Comparison of ENCODE assay signal across 11 cellular contexts in genomic region chr12:130878193-130879185, GRCh38. TPM values are rescaled to one million over a fixed set of nuclear protein-coding genes. Genes with fewer than 3 reads are reported as not detected.
DNase-seq lines count a peak whose midpoint lies in the region; ATAC-seq and TF ChIP-seq lines count a peak whose summit lies in the region.
"Had no signal": no experiment of that assay in that cellular context is flagged by ENCODE, and none has a peak within 500 bp of the region (broad histone marks: within the 10 kb centered on the region; RNA-seq: fewer than 3 reads in every experiment).

No MANE protein-coding gene starts in this region.

- H3K9me3 Mint-ChIP-seq in activated CD4-positive, alpha-beta memory T cell treated with anti-CD3 and anti-CD28 coated beads, Interleukin-2, amount 10 ng/mL, durations not matched to agents 7 days and 5 days: no peaks in the 10 kb centered on the region

- peaks cover 43% of the 10 kb centered on the region for H3K36me3 Mint-ChIP-seq in activated CD4-positive, alpha-beta memory T cell treated with anti-CD3 and anti-CD28 coated beads, Interleukin-2, amount 10 ng/mL, durations not matched to agents 7 days and 5 days (ENCODE audit: low read depth)

- peak overlapping the region; percentile 3 for H3K27ac Mint-ChIP-seq in activated CD4-positive, alpha-beta memory T cell treated with anti-CD3 and anti-CD28 coated beads, Interleukin-2, amount 10 ng/mL, durations not matched to agents 7 days and 5 days

- no peak overlapping the region for H3K27ac ChIP-seq in sigmoid colon
- H3K27ac ChIP-seq: right atrium auricular region had no signal

- no peak overlapping the region for H3K4me3 Mint-ChIP-seq in activated CD4-positive, alpha-beta memory T cell treated with anti-CD3 and anti-CD28 coated beads, Interleukin-2, amount 10 ng/mL, durations not matched to agents 7 days and 5 days

- H3K4me1 ChIP-seq in sigmoid colon: peaks cover 0 to 15% (median 8%) of the 10 kb centered on the region in 4 donors

- intact Hi-C loops in sigmoid colon (cut with DNase I): no loop called here

- no peaks in the 10 kb centered on the region for H3K27me3 Mint-ChIP-seq in activated CD4-positive, alpha-beta memory T cell treated with anti-CD3 and anti-CD28 coated beads, Interleukin-2, amount 10 ng/mL, durations not matched to agents 7 days and 5 days

- H3K27me3 ChIP-seq in sigmoid colon: no peaks in the 10 kb centered on the region
- H3K27me3 ChIP-seq: right atrium auricular region had no signal

- TF ChIP-seq CTCF in sigmoid colon (IDR thresholded peaks at IDR 0.05): no peak

- WGBS in sigmoid colon, 2 donors: 49 to 71% methylated on average over 24 of the region's 24 CpGs

- no peak for TF ChIP-seq EP300 in sigmoid colon (IDR thresholded peaks at IDR 0.05)

- CTCF ChIA-PET in activated CD4-positive, alpha-beta memory T cell treated with anti-CD3 and anti-CD28 coated beads, Interleukin-2, amount 10 ng/mL, durations not matched to agents 7 days and 5 days (lab: Charles Lee): no interaction called here

- no peak overlapping the region for H3K4me3 ChIP-seq in sigmoid colon
- H3K4me3 ChIP-seq: right atrium auricular region had no signal

- no peak for TF ChIP-seq POLR2A in sigmoid colon (IDR thresholded peaks at IDR 0.05)

- H3K9me3 ChIP-seq in sigmoid colon: no peaks in the 10 kb centered on the region
- H3K9me3 ChIP-seq: right atrium auricular region had no signal

- POLR2A ChIA-PET in activated CD4-positive, alpha-beta memory T cell treated with anti-CD3 and anti-CD28 coated beads, Interleukin-2, amount 10 ng/mL, durations not matched to agents 7 days and 5 days (lab: Charles Lee): no interaction called here

- DNase-seq in activated effector memory CD4-positive, alpha-beta T cell treated with anti-CD3 and anti-CD28 coated beads, Interleukin-2, amount 50 U/mL, for 16 hours: peak; percentile 60
- no peak for DNase-seq in activated effector memory CD4-positive, alpha-beta T cell treated with Interleukin-2 at 50 U/mL for 16 hours
- DNase-seq in KBM-7 (peak; percentile 35), sigmoid colon (peak; percentile 11)
- no peak for DNase-seq in activated CD4-positive, alpha-beta memory T cell treated with anti-CD3 and anti-CD28 coated beads, Interleukin-2, amount 10 ng/mL, durations not matched to agents 7 days and 5 days
- DNase-seq in stimulated activated CD4-positive, alpha-beta T cell treated with anti-CD3 and anti-CD28 coated beads, Interleukin-4, amount 100 ng/mL, for 1 hour: no peak
- DNase-seq: activated CD4-positive, CD25-positive, alpha-beta regulatory T cell treated with anti-CD3 and anti-CD28 coated beads, Interleukin-2, amount 50 U/mL, for 72 hours; NK-92 treated with Interleukin-12 subunit alpha and Interleukin-12 subunit beta, amount 100 ng/mL, for 24 hours had no signal

- peaks cover 63% of the 10 kb centered on the region for H3K4me1 Mint-ChIP-seq in activated CD4-positive, alpha-beta memory T cell treated with anti-CD3 and anti-CD28 coated beads, Interleukin-2, amount 10 ng/mL, durations not matched to agents 7 days and 5 days

- in situ Hi-C loops in KBM-7 (cut with MboI; ENCODE audit: low pct_unique_long_range_greater_than_20kb, low sequenced_read_pairs): no loop called here

- no peak for ATAC-seq in GM19023 (IDR thresholded peaks at IDR 0.05; ENCODE audit: unreplicated experiment)
- ATAC-seq in HG03457 (IDR thresholded peaks at IDR 0.05; ENCODE audit: unreplicated experiment): no peak

- H3K36me3 ChIP-seq in sigmoid colon: peaks cover 20 to 48% (median 26%) of the 10 kb centered on the region in 4 donors

RNA-seq across cellular contexts. Expression of gene RAN, which starts 6.6 kb away (rescaled TPM):
- 100 to 1,000 TPM; 932 to 936 TPM for total RNA-seq in activated CD4-positive, alpha-beta memory T cell treated with anti-CD3 and anti-CD28 coated beads, Interleukin-2, amount 10 ng/mL, durations not matched to agents 7 days and 5 days
- 100 to 1,000 TPM; 160 to 186 (median 180) TPM for total RNA-seq in sigmoid colon
- polyA plus RNA-seq in sigmoid colon: 100 to 1,000 TPM; 258 to 509 (median 321) TPM

RNA-seq across cellular contexts. Expression of gene STX2, which starts 39.4 kb away (rescaled TPM):
- 10 to 100 TPM; 22.4 to 23.0 TPM for total RNA-seq in activated CD4-positive, alpha-beta memory T cell treated with anti-CD3 and anti-CD28 coated beads, Interleukin-2, amount 10 ng/mL, durations not matched to agents 7 days and 5 days
- 10 to 100 TPM; 39.2 to 61.2 (median 44.2) TPM for total RNA-seq in sigmoid colon
- polyA plus RNA-seq in sigmoid colon: 1 to 10 TPM; 2.8 to 5.9 (median 3.6) TPM

Comparison
In these comparisons a context has a peak if more than half of its experiments do, and no peak if none do; other contexts are left out.
1. DNase-seq: peak in activated effector memory CD4-positive, alpha-beta T cell treated with anti-CD3 and anti-CD28 coated beads, Interleukin-2, amount 50 U/mL, for 16 hours (single experiment), KBM-7 (single experiment) and sigmoid colon (single experiment); none in activated effector memory CD4-positive, alpha-beta T cell treated with Interleukin-2 at 50 U/mL for 16 hours (single experiment), activated CD4-positive, alpha-beta memory T cell treated with anti-CD3 and anti-CD28 coated beads, Interleukin-2, amount 10 ng/mL, durations not matched to agents 7 days and 5 days (single experiment) and stimulated activated CD4-positive, alpha-beta T cell treated with anti-CD3 and anti-CD28 coated beads, Interleukin-4, amount 100 ng/mL, for 1 hour (single experiment).
2. RNA of gene RAN, which starts 6.6 kb away (total RNA-seq): 932 to 936 TPM in activated CD4-positive, alpha-beta memory T cell treated with anti-CD3 and anti-CD28 coated beads, Interleukin-2, amount 10 ng/mL, durations not matched to agents 7 days and 5 days; 160 to 186 TPM in sigmoid colon; every median in the first group is over 4 times any median in the second.